8 cellular contexts compared by ENCODE assay signal in the genomic region with DNA sequence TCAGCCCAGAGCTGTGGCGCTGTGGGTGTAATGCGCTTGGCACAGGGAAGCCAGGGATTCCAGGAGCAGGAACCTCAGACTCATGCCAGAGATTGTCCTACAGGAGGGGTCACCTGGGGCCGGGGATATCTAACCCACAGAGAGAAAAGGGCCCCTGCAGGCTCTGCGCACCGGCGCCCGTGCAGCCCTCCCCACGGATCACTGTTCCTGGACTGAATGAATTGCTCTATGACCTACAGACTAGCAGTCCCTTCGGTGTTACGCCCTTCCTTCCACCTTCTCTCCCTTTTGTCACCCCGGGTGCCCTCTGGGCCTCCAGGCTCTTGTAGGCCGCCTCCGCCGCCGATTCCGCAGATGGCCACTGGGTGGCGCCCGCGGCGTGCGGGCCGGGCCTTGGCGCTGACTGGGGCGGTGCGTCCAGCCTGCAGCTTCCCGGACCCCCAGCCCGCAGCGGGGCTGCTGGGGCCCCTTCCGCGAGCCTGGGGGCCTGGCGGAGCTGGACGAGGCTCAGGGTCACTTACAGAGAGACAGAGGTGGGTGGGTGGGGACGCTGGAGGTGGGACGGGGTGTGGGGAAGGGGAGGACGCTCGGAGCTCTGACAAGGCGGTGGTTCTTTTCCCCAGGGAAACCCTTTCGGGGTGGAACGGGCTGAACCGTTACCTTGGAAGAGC.
A peak's percentile ranks its signal among the peaks of the same experiment; 100 is the strongest.
DNase-seq lines count a peak whose midpoint lies in the region; ATAC-seq and TF ChIP-seq lines count a peak whose summit lies in the region.

No MANE protein-coding gene starts in this region.

- ATAC-seq in GM21526 (IDR thresholded peaks at IDR 0.05; ENCODE audit: low FRiP score, unreplicated experiment) (peak; percentile 80), GM21447 (IDR thresholded peaks at IDR 0.05; ENCODE audit: unreplicated experiment) (no peak)

- DNase-seq in Caki2 (ENCODE audit: low read depth) (peak; percentile 24), NCI-H128 (lab: John Stamatoyannopoulos, UW; ENCODE audit: unreplicated experiment) (peak; percentile 37), breast epithelium (ENCODE audit: low spot score in 2 of 2) (peak in 1 of 2 donors; percentile 50), kidney epithelial cell (ENCODE audit: low read depth) (no peak)
- DNase-seq in stimulated activated CD4-positive, alpha-beta T cell treated with anti-CD3 and anti-CD28 coated beads, Interleukin-1b, Interleukin-23, amount 100 ng/mL, for 4 hours (ENCODE audit: low read depth in 2 of 2), result peak; percentile 71 to 73

- H3K27ac ChIP-seq in VCaP (no peak overlapping the region), breast epithelium (no peak overlapping the region)

- in situ Hi-C loops in Caki2 (cut with HindIII; ENCODE audit: low pct_unique_long_range_greater_than_20kb, low sequenced_read_pairs), result no loop called here

- TF ChIP-seq CTCF in VCaP (conservative IDR thresholded peaks at IDR 0.05), result peak; percentile 99
- peak; percentile 51 to 88 (median 80) for TF ChIP-seq CTCF in breast epithelium (IDR thresholded peaks at IDR 0.05)
- peak; percentile 81 for TF ChIP-seq CTCF in kidney epithelial cell (IDR thresholded peaks at IDR 0.05; ENCODE audit: insufficient read depth, low read length, poor library complexity, severe bottlenecking)

- peaks cover 0 to 5% of the 10 kb centered on the region in 2 donors for H3K27me3 ChIP-seq in breast epithelium
- peaks cover 8% of the 10 kb centered on the region for H3K27me3 ChIP-seq in kidney epithelial cell (ENCODE audit: control insufficient read depth, insufficient read depth, low read length)

- TF ChIP-seq POLR2A in breast epithelium (IDR thresholded peaks at IDR 0.05), result no peak

- H3K4me3 ChIP-seq in breast epithelium, result peak overlapping the region in 2 of 3 donors; percentile 34 to 57
- H3K4me3 ChIP-seq in kidney epithelial cell (ENCODE audit: low read depth, low read length), result peak overlapping the region; percentile 25

- H3K36me3 ChIP-seq in breast epithelium (no peaks in the 10 kb centered on the region), kidney epithelial cell (ENCODE audit: control insufficient read depth, insufficient read depth, low read length) (no peaks in the 10 kb centered on the region)

- H3K9me3 ChIP-seq in breast epithelium, result no peaks in the 10 kb centered on the region

- intact Hi-C loops in breast epithelium (cut with DNase I; ENCODE audit: low total_unique reads), result loop anchor here (5.0 kb wide), 1 partner anchor 232 kb away; no protein-coding TSS in a partner anchor

- no peaks in the 10 kb centered on the region for H3K4me1 ChIP-seq in breast epithelium
